Comparison of ENCODE assay signal across 1 cellular context in genomic region chr14:89955418-89956293, GRCh38.
TF ChIP-seq lines count a peak whose summit lies in the region.

Gene TDP1, plus strand, starts transcription at chr14:89955927. Its CDS starts 7,188 bp downstream, at chr14:89963115.

TF ChIP-seq in K562, 482 proteins besides CTCF, POLR2A, EP300 and RAD21 (continued from another document and continues in another):
- TF ChIP-seq ARID4B (CRISPR knock-in tag; IDR thresholded peaks at IDR 0.05) (no peak), FOXA1 (IDR thresholded peaks at IDR 0.05; ENCODE audit: borderline replicate concordance) (0 out of 2 replicates have a peak, but pooled peaks have one; percentile 15), HDAC8 (tag; IDR thresholded peaks at IDR 0.05) (no peak), KLF16 (IDR thresholded peaks at IDR 0.05) (no peak), SMAD4 (CRISPR knock-in tag; conservative IDR thresholded peaks at IDR 0.05) (0 out of 2 replicates have a peak, but pooled peaks have one; percentile 6), CUX1 (CRISPR knock-in tag; IDR thresholded peaks at IDR 0.05) (no peak), XRCC5 (IDR thresholded peaks at IDR 0.05; ENCODE audit: low read depth, low read length) (peak; percentile 39; the same call in 1 of the 2 replicates), SOX6 (IDR thresholded peaks at IDR 0.05) (no peak), SNIP1 (IDR thresholded peaks at IDR 0.05; ENCODE audit: low read depth) (no peak), KDM1A (IDR thresholded peaks at IDR 0.05) (no peak), SMARCB1 (IDR thresholded peaks at IDR 0.05; ENCODE audit: insufficient read length, low read depth) (no peak), CBX8 (IDR thresholded peaks at IDR 0.05; ENCODE audit: borderline replicate concordance, extremely low read depth, low read depth, low read length, poor library complexity, severe bottlenecking) (no peak), DPF2 (IDR thresholded peaks at IDR 0.05) (no peak), SAP30 (IDR thresholded peaks at IDR 0.05; ENCODE audit: borderline replicate concordance, insufficient read depth, low read depth, low read length, poor library complexity, severe bottlenecking) (peak; percentile 20), E2F3 (CRISPR knock-in tag; IDR thresholded peaks at IDR 0.05) (no peak), ESRRB (CRISPR knock-in tag; IDR thresholded peaks at IDR 0.05; ENCODE audit: borderline replicate concordance) (no peak), HDAC1 (IDR thresholded peaks at IDR 0.05) (no peak), PHF21A (IDR thresholded peaks at IDR 0.05; ENCODE audit: borderline replicate concordance, low read depth) (no peak), ATF4 (CRISPR knock-in tag; IDR thresholded peaks at IDR 0.05) (no peak), MAFK (IDR thresholded peaks at IDR 0.05; ENCODE audit: low read length) (no peak), ZNF431 (CRISPR knock-in tag; IDR thresholded peaks at IDR 0.05) (0 out of 2 replicates have a peak, but pooled peaks have one; percentile 34), RBFOX2 (IDR thresholded peaks at IDR 0.05; ENCODE audit: low read depth, low read length) (peak; percentile 96), ZBTB49 (CRISPR knock-in tag; IDR thresholded peaks at IDR 0.05; ENCODE audit: borderline replicate concordance) (no peak), FOXJ2 (tag; IDR thresholded peaks at IDR 0.05) (peak; percentile 86), TAF9B (IDR thresholded peaks at IDR 0.05; ENCODE audit: partially characterized antibody) (peak; percentile 40), CREB5 (CRISPR knock-in tag; IDR thresholded peaks at IDR 0.05) (no peak), AFF4 (CRISPR knock-in tag; IDR thresholded peaks at IDR 0.05) (peak; percentile 69; the same call in 1 of the 2 replicates), TAL1 (IDR thresholded peaks at IDR 0.05) (no peak), POLR2G (IDR thresholded peaks at IDR 0.05; ENCODE audit: low read depth, low read length) (peak; percentile 99), PHB2 (IDR thresholded peaks at IDR 0.05; ENCODE audit: low read depth) (no peak), RNF2 (IDR thresholded peaks at IDR 0.05) (0 out of 2 replicates have a peak, but pooled peaks have one; percentile 55), TBL1XR1 (IDR thresholded peaks at IDR 0.05; ENCODE audit: low read length in 2 of 2) (peak in 1 of 2 experiments; percentile 51; a peak in 1 of 4 replicates), NELFE (IDR thresholded peaks at IDR 0.05; ENCODE audit: insufficient read depth, insufficient read length) (no peak), ZNF586 (CRISPR knock-in tag; conservative IDR thresholded peaks at IDR 0.05) (no peak), JUND (IDR thresholded peaks at IDR 0.05; ENCODE audit: borderline replicate concordance, low read depth, low read length) (peak; percentile 25; the same call in 1 of the 2 replicates), JUND (tag; IDR thresholded peaks at IDR 0.05; ENCODE audit: borderline replicate concordance, low read depth, low read length) (no peak), ESRRA (IDR thresholded peaks at IDR 0.05; ENCODE audit: borderline replicate concordance, low read depth) (peak; percentile 56; the same call in 1 of the 2 replicates), ZC3H11A (IDR thresholded peaks at IDR 0.05; ENCODE audit: low read depth, low read length) (no peak), HLTF (IDR thresholded peaks at IDR 0.05) (no peak), GMEB1 (CRISPR knock-in tag; IDR thresholded peaks at IDR 0.05) (0 out of 2 replicates have a peak, but pooled peaks have one; percentile 43), ZSCAN32 (CRISPR knock-in tag; IDR thresholded peaks at IDR 0.05) (no peak), ZBTB2 (IDR thresholded peaks at IDR 0.05) (peak; percentile 83), ARNT (IDR thresholded peaks at IDR 0.05) (no peak)
